ENCODE assay signal across 16 cellular contexts in the genomic region with DNA sequence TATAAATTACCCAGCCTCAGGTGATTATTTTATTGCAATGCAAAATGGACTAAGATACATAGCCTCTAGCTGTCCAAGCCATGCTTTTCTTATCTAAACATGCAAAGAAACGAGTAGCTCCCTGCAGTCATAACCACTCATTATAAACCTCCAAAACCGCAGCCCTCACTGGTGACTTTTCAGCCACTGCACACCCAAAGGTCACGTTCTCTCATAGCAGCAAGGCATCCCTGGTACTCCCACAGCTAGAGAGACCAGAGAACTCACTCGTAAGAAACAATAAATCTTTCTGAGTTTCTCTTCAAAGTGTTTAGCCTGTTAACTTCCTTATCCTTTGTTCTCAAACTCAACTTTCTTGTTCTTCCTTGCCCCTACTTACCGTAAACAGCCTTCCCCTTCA. TPM values are rescaled to one million over a fixed set of nuclear protein-coding genes. Genes with fewer than 3 reads are reported as not detected.
A peak's percentile ranks its signal among the peaks of the same experiment; 100 is the strongest.
DNase-seq lines count a peak whose midpoint lies in the region; ATAC-seq and TF ChIP-seq lines count a peak whose summit lies in the region.
"Had no signal": no experiment of that assay in that cellular context is flagged by ENCODE, and none has a peak within 500 bp of the region (broad histone marks: within the 10 kb centered on the region; RNA-seq: fewer than 3 reads in every experiment).

No MANE protein-coding gene starts in this region.

- H3K9ac ChIP-seq in IMR-90 (ENCODE audit: low read depth, low read length): no peak overlapping the region
- H3K9ac ChIP-seq: BLaER1 treated with 17β-estradiol and CSF1 and Interleukin-3, amounts not matched to agents 10 nM and 100 nM had no signal

- intact Hi-C loops in IMR-90 (cut with micrococcal nuclease) (no loop called here), OCI-LY7 (cut with micrococcal nuclease; ENCODE audit: unreplicated experiment) (no loop called here)

- POLR2A ChIA-PET in IMR-90 (lab: Charles Lee; ENCODE audit: unreplicated experiment) (no interaction called here), OCI-LY7 (lab: Charles Lee) (no interaction called here)

- H3K79me1 ChIP-seq in IMR-90 (ENCODE audit: low read depth in 1 of 2, low read length in 2 of 2): no peaks in the 10 kb centered on the region

- H3K4me3 ChIP-seq in IMR-90 (ENCODE audit: insufficient read depth, low read depth, low read length): no peak overlapping the region
- no peak overlapping the region for H3K4me3 ChIP-seq in OCI-LY7 (ENCODE audit: low read depth, low read length, poor library complexity, severe bottlenecking)
- H3K4me3 ChIP-seq: BLaER1 treated with 17β-estradiol and CSF1 and Interleukin-3, amounts not matched to agents 10 nM and 100 nM; GM23338 had no signal

- H3K4me1 ChIP-seq in IMR-90 (ENCODE audit: control insufficient read depth, insufficient read depth, low read length): no peaks in the 10 kb centered on the region
- no peaks in the 10 kb centered on the region for H3K4me1 ChIP-seq in OCI-LY7 (ENCODE audit: insufficient read depth, low read length, poor library complexity, severe bottlenecking)
- H3K4me1 ChIP-seq: BLaER1 treated with 17β-estradiol and CSF1 and Interleukin-3, amounts not matched to agents 10 nM and 100 nM had no signal

- no peak overlapping the region for H2AFZ ChIP-seq in IMR-90 (replicated peaks; ENCODE audit: low read length, poor library complexity)
- no peak overlapping the region for H2AFZ ChIP-seq in OCI-LY7 (ENCODE audit: low read length)

- no peaks in the 10 kb centered on the region for H3K9me2 ChIP-seq in OCI-LY7 (ENCODE audit: insufficient read depth, low read length)

- H3K27ac ChIP-seq in IMR-90 (ENCODE audit: insufficient read depth, low read length) (no peak overlapping the region), OCI-LY7 (ENCODE audit: low read depth, low read length, poor library complexity, severe bottlenecking) (no peak overlapping the region)
- H3K27ac ChIP-seq: 22Rv1; BLaER1 treated with 17β-estradiol and CSF1 and Interleukin-3, amounts not matched to agents 10 nM and 100 nM; HL-60 had no signal

- no peak overlapping the region for H3K14ac ChIP-seq in IMR-90 (replicated peaks; ENCODE audit: low read depth, low read length)

- H3K9me1 ChIP-seq in IMR-90 (ENCODE audit: insufficient read depth, low read length): peaks cover 3% of the 10 kb centered on the region; the same call in 1 of the 2 replicates

- BruUV-seq in IMR-90 (replicated peaks; lab: Mats Ljungman, UMichigan) (no TSS peak), OCI-LY7 (replicated peaks; lab: Mats Ljungman, UMichigan) (no TSS peak)

- dilution Hi-C loops in IMR-90 (cut with HindIII; ENCODE audit: low sequenced_read_pairs, unreplicated experiment): no loop called here

- H4K8ac ChIP-seq in IMR-90 (ENCODE audit: low read depth in 2 of 2, low read length in 2 of 2): no peak overlapping the region

- no peaks in the 10 kb centered on the region for H3K36me3 ChIP-seq in IMR-90 (ENCODE audit: control insufficient read depth, insufficient read depth, low read length)
- H3K36me3 ChIP-seq in OCI-LY7 (ENCODE audit: insufficient read depth, low read length): no peaks in the 10 kb centered on the region
- H3K36me3 ChIP-seq: BLaER1 treated with 17β-estradiol and CSF1 and Interleukin-3, amounts not matched to agents 10 nM and 100 nM had no signal

- in situ Hi-C loops in IMR-90 (cut with MboI; ENCODE audit: low sequenced_read_pairs): no loop called here

- no peak overlapping the region for H3K4ac ChIP-seq in IMR-90 (ENCODE audit: low read depth, low read length)

- no peak overlapping the region for H2BK20ac ChIP-seq in IMR-90 (ENCODE audit: low read depth, low read length)

- ATAC-seq in IMR-90 (ENCODE audit: low read depth): no peak
- ATAC-seq: CD8-positive, alpha-beta T cell; GM23338 had no signal

- H3K27me3 ChIP-seq in IMR-90 (ENCODE audit: control insufficient read depth, insufficient read depth, low read length): no peaks in the 10 kb centered on the region; the same call in 1 of the 2 replicates
- H3K27me3 ChIP-seq: BLaER1 treated with 17β-estradiol and CSF1 and Interleukin-3, amounts not matched to agents 10 nM and 100 nM had no signal

- H2BK120ac ChIP-seq in IMR-90 (ENCODE audit: low read depth, low read length): no peak overlapping the region

- no peak overlapping the region for H2BK15ac ChIP-seq in IMR-90 (ENCODE audit: low read depth, low read length)

- no peak for TF ChIP-seq POLR2A in IMR-90 (IDR thresholded peaks at IDR 0.05; ENCODE audit: low read depth, low read length)

- no peak overlapping the region for H4K91ac ChIP-seq in IMR-90 (ENCODE audit: insufficient read depth, low read depth, low read length)

- no peak overlapping the region for H4K5ac ChIP-seq in IMR-90 (ENCODE audit: low read depth, low read length)

- CTCF ChIA-PET in IMR-90 (lab: Yijun Ruan, JAX): no interaction called here
- CTCF ChIA-PET in OCI-LY7 (lab: Charles Lee; ENCODE audit: unreplicated experiment): no interaction called here

- no peak overlapping the region for H2AK9ac ChIP-seq in IMR-90 (replicated peaks; ENCODE audit: low read depth, low read length, poor library complexity)

- no peak overlapping the region for H2BK5ac ChIP-seq in IMR-90 (ENCODE audit: low read depth, low read length, poor library complexity, severe bottlenecking)

- H2AK5ac ChIP-seq in IMR-90 (ENCODE audit: low read depth, low read length): no peak overlapping the region

- TF ChIP-seq RAD21 in IMR-90 (IDR thresholded peaks at IDR 0.05; ENCODE audit: low read length): no peak

- H3K4me2 ChIP-seq in IMR-90 (ENCODE audit: low read depth, low read length) (no peak overlapping the region), OCI-LY7 (ENCODE audit: low read length) (no peak overlapping the region)
- H3K4me2 ChIP-seq: BLaER1 treated with 17β-estradiol and CSF1 and Interleukin-3, amounts not matched to agents 10 nM and 100 nM; GM23338 had no signal

- TF ChIP-seq CTCF in IMR-90 (conservative IDR thresholded peaks at IDR 0.05; ENCODE audit: low read depth, low read length) (no peak), OCI-LY7 (conservative IDR thresholded peaks at IDR 0.05; ENCODE audit: low read length) (no peak)

- H3K9me3 ChIP-seq in IMR-90 (ENCODE audit: control insufficient read depth, insufficient read depth, low read length) (peaks cover 13% of the 10 kb centered on the region), OCI-LY7 (ENCODE audit: low read length) (no peaks in the 10 kb centered on the region)

- no peak overlapping the region for H3K18ac ChIP-seq in IMR-90 (ENCODE audit: low read depth, low read length)

- no peak overlapping the region for H3K23ac ChIP-seq in IMR-90 (ENCODE audit: low read depth, low read length)

- H3K56ac ChIP-seq in IMR-90 (ENCODE audit: extremely low read depth, insufficient read depth, low read length): no peak overlapping the region

- DNase-seq in A172 (ENCODE audit: low spot score) (peak; percentile 17), IMR-90 (peak; percentile 17), RPMI7951 (ENCODE audit: low read depth) (peak; percentile 56), iris pigment epithelial cell (ENCODE audit: low read depth) (peak; percentile 5), DMS153 treated with DMSO at 0.1 percent for 48 hours (lab: John Stamatoyannopoulos, UW; ENCODE audit: unreplicated experiment) (no peak), OCI-LY7 (ENCODE audit: low spot score) (no peak), NCI-H82 (lab: John Stamatoyannopoulos, UW) (no peak)
- no peak for DNase-seq in activated T-cell treated with anti-CD3 and anti-CD28 coated beads, Interleukin-2, amount 50 U/mL, for 48 hours
- DNase-seq: Calu3; CD8-positive, alpha-beta T cell; GDM1; HCEC 1CT had no signal

- 71% methylated on average over 3 of the region's 5 CpGs; no CpG with 5 or more reads in 1 of the 2 experiments for WGBS in IMR-90 (ENCODE audit: extremely low coverage in 2 of 2, insufficient read length in 1 of 2), 2 experiments

- no peaks in the 10 kb centered on the region for H3K79me2 ChIP-seq in OCI-LY7 (ENCODE audit: insufficient read depth, low read depth, low read length)

- H4K20me1 ChIP-seq in IMR-90 (ENCODE audit: insufficient read depth, low read length) (no peaks in the 10 kb centered on the region), OCI-LY7 (ENCODE audit: insufficient read depth, low read length) (no peaks in the 10 kb centered on the region)
- H4K20me1 ChIP-seq: BLaER1 treated with 17β-estradiol and CSF1 and Interleukin-3, amounts not matched to agents 10 nM and 100 nM had no signal

TF ChIP-seq in IMR-90, 13 proteins besides CTCF, POLR2A, EP300 and RAD21:
- TF ChIP-seq BHLHE40 (IDR thresholded peaks at IDR 0.05; ENCODE audit: low read depth, low read length) (peak; percentile 41; the same call in 1 of the 2 replicates), MXI1 (IDR thresholded peaks at IDR 0.05; ENCODE audit: borderline replicate concordance, low read depth, low read length) (no peak), CHD1 (IDR thresholded peaks at IDR 0.05; ENCODE audit: low read depth, low read length) (no peak), RCOR1 (IDR thresholded peaks at IDR 0.05; ENCODE audit: insufficient replicate concordance, low read length) (no peak), SMC3 (IDR thresholded peaks at IDR 0.05; ENCODE audit: low read depth, low read length) (no peak)

RNA-seq across cellular contexts. Expression of gene RALBP1, which starts 28.5 kb away (rescaled TPM):
- 79.5 and 84.6 TPM in 2 replicates for total RNA-seq in A172 (2014; rRNA removed; shearing (Covaris generic))
- 38.2 and 58.9 TPM in 2 replicates for total RNA-seq in IMR-90 (2012; rRNA removed)
- 30.6 and 31.6 TPM in 2 replicates for polyA plus RNA-seq in IMR-90 (2012; rRNA removed)
- 19.5 and 39.0 TPM in 2 replicates for polyA plus RNA-seq in IMR-90 (2012; cell fraction: cytosol; rRNA removed)
- 18.1 and 18.9 TPM in 2 replicates for polyA plus RNA-seq in IMR-90 (2012; cell fraction: nucleus; rRNA removed; ENCODE audit: low replicate concordance)
- 38.1 and 38.5 TPM in 2 replicates for total RNA-seq in RPMI7951 (2014; rRNA removed; shearing (Covaris generic))
- 78.5 and 80.2 TPM in 2 replicates for total RNA-seq in OCI-LY7 (2014; rRNA removed; shearing (Covaris generic))
- total RNA-seq in OCI-LY7 (2022): 96.0 and 112 TPM in 2 replicates

Comparison
In these comparisons a context has a peak if more than half of its experiments do, and no peak if none do; other contexts are left out.
1. DNase-seq: peak in A172 (single experiment), IMR-90 (single experiment), RPMI7951 (single experiment) and iris pigment epithelial cell (single experiment); none in activated T-cell treated with anti-CD3 and anti-CD28 coated beads, Interleukin-2, amount 50 U/mL, for 48 hours (0 of 2), DMS153 treated with DMSO at 0.1 percent for 48 hours (single experiment), OCI-LY7 (single experiment) and NCI-H82 (single experiment).